Comparison of ENCODE assay signal across 14 cellular contexts in the genomic region with DNA sequence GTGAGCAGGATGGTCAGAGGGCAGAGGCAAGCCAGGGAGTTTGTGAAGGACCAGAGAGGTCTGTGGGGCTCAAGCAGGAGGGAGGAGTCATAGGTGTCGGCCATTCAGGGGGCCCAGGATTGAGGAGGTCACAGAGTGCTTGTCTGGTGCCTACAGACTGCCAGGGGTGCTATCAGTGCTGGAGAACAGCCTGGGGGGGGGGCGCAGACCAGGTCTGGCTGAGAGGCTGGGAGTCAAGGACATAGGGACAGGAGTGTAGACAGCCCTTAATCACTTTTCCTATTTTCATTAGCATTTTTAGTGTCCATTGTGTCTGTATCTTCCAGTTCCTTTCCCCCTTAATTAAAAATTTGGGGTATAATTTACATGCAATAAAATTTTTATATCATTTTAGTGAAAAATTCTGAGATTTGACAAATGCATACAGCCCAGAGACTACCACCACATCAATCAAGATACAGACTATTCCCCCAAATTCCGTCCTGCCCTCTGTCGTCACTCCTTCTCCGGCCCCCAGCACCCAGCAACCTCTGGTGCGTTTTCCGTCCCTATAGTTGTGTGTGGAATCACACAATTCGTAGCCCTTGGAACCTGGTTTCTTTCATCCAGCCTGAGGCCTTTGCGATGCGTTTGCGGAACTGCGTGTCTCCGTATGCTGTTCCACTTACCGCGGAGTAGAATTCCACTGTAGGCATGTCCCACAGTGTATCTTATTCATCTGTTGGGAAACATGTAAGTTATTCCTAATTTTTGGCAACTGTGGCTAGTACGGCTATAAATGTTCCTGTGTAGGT. TPM values are rescaled to one million over a fixed set of nuclear protein-coding genes. Genes with fewer than 3 reads are reported as not detected.
DNase-seq lines count a peak whose midpoint lies in the region; ATAC-seq and TF ChIP-seq lines count a peak whose summit lies in the region.
"Had no signal": no experiment of that assay in that cellular context is flagged by ENCODE, and none has a peak within 500 bp of the region (broad histone marks: within the 10 kb centered on the region; RNA-seq: fewer than 3 reads in every experiment).

No MANE protein-coding gene starts in this region.

- H3K4me1 Mint-ChIP-seq in activated B cell treated with CpG ODN at 0.5 μM for 24 hours (peaks cover 31% of the 10 kb centered on the region), endothelial cell (ENCODE audit: unreplicated experiment) (peaks cover 36% of the 10 kb centered on the region)
- peaks cover 21% of the 10 kb centered on the region in 2 donors for H3K4me1 Mint-ChIP-seq in stimulated activated naive B cell treated with anti-CD40 and anti-IgM and Interleukin-4, amounts not matched to agents 10 μg/mL and 1 μg/mL and 100 μg/mL, for 72 hours

- H3K9me3 Mint-ChIP-seq in activated B cell treated with CpG ODN at 0.5 μM for 24 hours (no peaks in the 10 kb centered on the region), endothelial cell (ENCODE audit: unreplicated experiment) (no peaks in the 10 kb centered on the region)
- peaks cover 0 to 5% of the 10 kb centered on the region in 2 donors for H3K9me3 Mint-ChIP-seq in stimulated activated naive B cell treated with anti-CD40 and anti-IgM and Interleukin-4, amounts not matched to agents 10 μg/mL and 1 μg/mL and 100 μg/mL, for 72 hours

- H3K27me3 Mint-ChIP-seq in activated B cell treated with CpG ODN at 0.5 μM for 24 hours (no peaks in the 10 kb centered on the region), endothelial cell (ENCODE audit: unreplicated experiment) (peaks cover 5% of the 10 kb centered on the region)
- no peaks in the 10 kb centered on the region for H3K27me3 Mint-ChIP-seq in stimulated activated naive B cell treated with anti-CD40 and anti-IgM and Interleukin-4, amounts not matched to agents 10 μg/mL and 1 μg/mL and 100 μg/mL, for 72 hours

- POLR2A ChIA-PET in activated B cell treated with CpG ODN at 0.5 μM for 24 hours (lab: Charles Lee): no interaction called here

- peak; percentile 53 for DNase-seq in activated effector memory CD4-positive, alpha-beta T cell treated with anti-CD3 and anti-CD28 coated beads, Interleukin-2, amount 50 U/mL, for 16 hours
- DNase-seq in activated effector memory CD4-positive, alpha-beta T cell treated with Interleukin-2 at 50 U/mL for 16 hours: no peak
- no peak for DNase-seq in activated B cell treated with CpG ODN at 0.5 μM for 24 hours
- DNase-seq in endothelial cell (ENCODE audit: low spot score): no peak
- no peak for DNase-seq in stimulated activated naive B cell treated with anti-CD40 and anti-IgM and Interleukin-4, amounts not matched to agents 10 μg/mL and 1 μg/mL and 100 μg/mL, for 72 hours
- no peak for DNase-seq in NCI-H1048 (lab: John Stamatoyannopoulos, UW)
- DNase-seq in SIG-M5 (lab: John Stamatoyannopoulos, UW): no peak
- DNase-seq: activated CD8-positive, alpha-beta memory T cell treated with anti-CD3 and anti-CD28 coated beads, Interleukin-2, amount 50 U/mL, for 4 hours; brain microvascular endothelial cell; effector CD4-positive, alpha-beta T cell; NCI-H2171; stimulated activated CD4-positive, alpha-beta T cell treated with anti-CD3 and anti-CD28 coated beads, Interleukin-4, amount 100 ng/mL, for 24 hours had no signal

- CTCF ChIA-PET in activated B cell treated with CpG ODN at 0.5 μM for 24 hours (lab: Charles Lee): interaction anchor here (0.8 to 1.7 kb wide), 3 partner anchors 10 to 21 kb away, joined by 3 to 5 read pairs (median 4); no protein-coding TSS in a partner anchor

- TF ChIP-seq CTCF in activated B cell treated with CpG ODN at 0.5 μM for 24 hours (IDR thresholded peaks at IDR 0.05) (no peak), endothelial cell (IDR thresholded peaks at IDR 0.05; ENCODE audit: unreplicated experiment) (no peak)

- intact Hi-C loops in activated B cell treated with CpG ODN at 0.5 μM for 24 hours (cut with micrococcal nuclease): no loop called here

- H3K4me3 Mint-ChIP-seq in activated B cell treated with CpG ODN at 0.5 μM for 24 hours (peak overlapping the region; percentile 77), endothelial cell (ENCODE audit: unreplicated experiment) (no peak overlapping the region)
- H3K4me3 Mint-ChIP-seq in stimulated activated naive B cell treated with anti-CD40 and anti-IgM and Interleukin-4, amounts not matched to agents 10 μg/mL and 1 μg/mL and 100 μg/mL, for 72 hours: peak overlapping the region; percentile 55 to 74

- ATAC-seq in activated B cell treated with CpG ODN at 0.5 μM for 24 hours (ENCODE audit: low read depth) (no peak), HG02938 (IDR thresholded peaks at IDR 0.05; ENCODE audit: unreplicated experiment) (no peak)
- no peak for ATAC-seq in stimulated activated naive B cell treated with anti-CD40 and anti-IgM and Interleukin-4, amounts not matched to agents 10 μg/mL and 1 μg/mL and 100 μg/mL, for 72 hours (replicated peaks)

- H3K36me3 Mint-ChIP-seq in activated B cell treated with CpG ODN at 0.5 μM for 24 hours (ENCODE audit: low read depth) (no peaks in the 10 kb centered on the region), endothelial cell (ENCODE audit: low read depth, unreplicated experiment) (peaks cover 4% of the 10 kb centered on the region)
- peaks cover 0 to 5% of the 10 kb centered on the region in 2 donors for H3K36me3 Mint-ChIP-seq in stimulated activated naive B cell treated with anti-CD40 and anti-IgM and Interleukin-4, amounts not matched to agents 10 μg/mL and 1 μg/mL and 100 μg/mL, for 72 hours

- H3K27ac Mint-ChIP-seq in activated B cell treated with CpG ODN at 0.5 μM for 24 hours (peak overlapping the region; percentile 94), endothelial cell (ENCODE audit: unreplicated experiment) (peak overlapping the region; percentile 6)
- peak overlapping the region; percentile 89 for H3K27ac Mint-ChIP-seq in stimulated activated naive B cell treated with anti-CD40 and anti-IgM and Interleukin-4, amounts not matched to agents 10 μg/mL and 1 μg/mL and 100 μg/mL, for 72 hours

RNA-seq across cellular contexts. Expression of gene ZAP70, which starts 6.2 kb away (rescaled TPM):
- 2.8 and 4.8 TPM in 2 replicates for total RNA-seq in activated B cell treated with CpG ODN at 0.5 μM for 24 hours
- 93.4 TPM for total RNA-seq in endothelial cell (ENCODE audit: unreplicated experiment)
- total RNA-seq: SJSA1 had no signal

RNA-seq across cellular contexts. Expression of gene C2orf92, which starts 50.0 kb away (rescaled TPM):
- total RNA-seq in activated B cell treated with CpG ODN at 0.5 μM for 24 hours: 8.9 and 14.4 TPM in 2 replicates
- 15.1 TPM for total RNA-seq in endothelial cell (ENCODE audit: unreplicated experiment)

RNA-seq across cellular contexts. Expression of gene ACTR1B, which starts 55.7 kb away (rescaled TPM):
- total RNA-seq in activated B cell treated with CpG ODN at 0.5 μM for 24 hours (55.0 and 55.9 TPM in 2 replicates), endothelial cell (ENCODE audit: unreplicated experiment) (52.1 TPM)

Comparison
In these comparisons a context has a peak if more than half of its experiments do, and no peak if none do; other contexts are left out.
1. H3K27ac Mint-ChIP-seq: peak in every context shown above with its lines; median percentile 94 in activated B cell treated with CpG ODN at 0.5 μM for 24 hours; 89 in stimulated activated naive B cell treated with anti-CD40 and anti-IgM and Interleukin-4, amounts not matched to agents 10 μg/mL and 1 μg/mL and 100 μg/mL, for 72 hours; 6 in endothelial cell.
2. RNA of gene ZAP70, which starts 6.2 kb away (total RNA-seq): 93.4 TPM in endothelial cell (single experiment); 2.8 to 4.8 TPM in activated B cell treated with CpG ODN at 0.5 μM for 24 hours; every median in the first group is over 10 times any median in the second.